ENCODE assay signal across 8 cellular contexts in genomic region chr14:36580856-36581831, GRCh38.
DNase-seq lines count a peak whose midpoint lies in the region; ATAC-seq lines count a peak whose summit lies in the region.

No MANE protein-coding gene starts in this region.

- no peak overlapping the region for H3K27ac Mint-ChIP-seq in activated naive CD4-positive, alpha-beta T cell treated with anti-CD3 and anti-CD28 coated beads, Interleukin-2, amount 10 ng/mL, durations not matched to agents 7 days and 5 days

- CTCF ChIA-PET in activated naive CD4-positive, alpha-beta T cell treated with anti-CD3 and anti-CD28 coated beads, Interleukin-2, amount 10 ng/mL, durations not matched to agents 7 days and 5 days (lab: Charles Lee), result interaction anchor here (1.0 kb wide), 1 partner anchor 60 kb away, joined by 3 read pairs; no protein-coding TSS in a partner anchor

- peak; percentile 48 for ATAC-seq in GM19395 (IDR thresholded peaks at IDR 0.05; ENCODE audit: unreplicated experiment)

- no peaks in the 10 kb centered on the region for H3K9me3 Mint-ChIP-seq in activated naive CD4-positive, alpha-beta T cell treated with anti-CD3 and anti-CD28 coated beads, Interleukin-2, amount 10 ng/mL, durations not matched to agents 7 days and 5 days

- no peaks in the 10 kb centered on the region for H3K36me3 Mint-ChIP-seq in activated naive CD4-positive, alpha-beta T cell treated with anti-CD3 and anti-CD28 coated beads, Interleukin-2, amount 10 ng/mL, durations not matched to agents 7 days and 5 days

- H3K4me3 Mint-ChIP-seq in activated naive CD4-positive, alpha-beta T cell treated with anti-CD3 and anti-CD28 coated beads, Interleukin-2, amount 10 ng/mL, durations not matched to agents 7 days and 5 days, result no peak overlapping the region

- peak; percentile 47 for DNase-seq in 8988T
- DNase-seq in SHP77 (lab: John Stamatoyannopoulos, UW), result peak; percentile 49 to 74
- peak; percentile 14 for DNase-seq in germinal center (ENCODE audit: low spot score)
- DNase-seq in retina, result peak; percentile 83
- DNase-seq in activated naive CD4-positive, alpha-beta T cell treated with anti-CD3 and anti-CD28 coated beads, Interleukin-2, amount 10 ng/mL, durations not matched to agents 7 days and 5 days, result no peak
- no peak for DNase-seq in SKM-1 treated with dmso at 0.1 percent for 144 hours (lab: John Stamatoyannopoulos, UW; ENCODE audit: unreplicated experiment)
- DNase-seq in GM19238 (ENCODE audit: insufficient read length, low spot score), result no peak

- H3K27me3 Mint-ChIP-seq in activated naive CD4-positive, alpha-beta T cell treated with anti-CD3 and anti-CD28 coated beads, Interleukin-2, amount 10 ng/mL, durations not matched to agents 7 days and 5 days, result peaks cover 86% of the 10 kb centered on the region

- H3K4me1 Mint-ChIP-seq in activated naive CD4-positive, alpha-beta T cell treated with anti-CD3 and anti-CD28 coated beads, Interleukin-2, amount 10 ng/mL, durations not matched to agents 7 days and 5 days, result peaks cover 2% of the 10 kb centered on the region

Comparison
In these comparisons a context has a peak if more than half of its experiments do, and no peak if none do; other contexts are left out.
1. DNase-seq: peak in 8988T (single experiment), SHP77 (2 of 2), germinal center (single experiment) and retina (single experiment); none in activated naive CD4-positive, alpha-beta T cell treated with anti-CD3 and anti-CD28 coated beads, Interleukin-2, amount 10 ng/mL, durations not matched to agents 7 days and 5 days (single experiment), SKM-1 treated with dmso at 0.1 percent for 144 hours (single experiment) and GM19238 (single experiment).